ENCODE assay signal across 8 cellular contexts in the genomic region with DNA sequence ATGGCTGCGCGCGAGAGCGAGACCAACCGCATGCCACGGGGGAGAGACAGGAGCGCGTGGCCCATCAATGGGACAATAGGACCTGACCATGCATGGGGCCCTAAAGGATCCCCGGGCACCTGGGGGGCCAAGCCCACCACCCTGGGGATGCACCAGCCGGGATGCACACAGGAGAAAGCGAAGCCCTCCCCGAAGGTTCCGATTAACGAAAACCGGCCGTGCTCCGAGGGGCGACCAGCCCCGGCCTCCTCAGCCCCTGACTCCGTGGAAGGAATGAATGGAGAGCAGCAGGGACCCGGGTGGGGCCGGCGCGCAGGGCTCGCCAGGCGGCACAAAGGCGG. TPM values are rescaled to one million over a fixed set of nuclear protein-coding genes. Genes with fewer than 3 reads are reported as not detected.
A peak's percentile ranks its signal among the peaks of the same experiment; 100 is the strongest.
DNase-seq lines count a peak whose midpoint lies in the region; ATAC-seq lines count a peak whose summit lies in the region.

No MANE protein-coding gene starts in this region.

- ATAC-seq in HG02763 (IDR thresholded peaks at IDR 0.05; ENCODE audit: unreplicated experiment), result peak; percentile 18
- no peak for ATAC-seq in effector memory CD8-positive, alpha-beta T cell (replicated peaks)
- no peak for ATAC-seq in naive thymus-derived CD8-positive, alpha-beta T cell
- no peak for ATAC-seq in GM21360 (IDR thresholded peaks at IDR 0.05; ENCODE audit: unreplicated experiment)

- DNase-seq in T-helper 2 cell treated with Interferon-gamma antibody and Interleukin-4, amounts not matched to agents 5 μg/mL and 100 μg/mL, for 36 hours (ENCODE audit: low spot score), result peak; percentile 34
- DNase-seq in T-helper 2 cell (no peak), SJCRH30 (peak in 1 of 2 experiments; percentile 35), SIG-M5 treated with dmso at 0.1 percent for 504 hours (lab: John Stamatoyannopoulos, UW; ENCODE audit: unreplicated experiment) (no peak)
- DNase-seq in effector memory CD8-positive, alpha-beta T cell, result no peak
- DNase-seq in naive thymus-derived CD8-positive, alpha-beta T cell, result peak in 1 of 10 donors; percentile 10

- no peaks in the 10 kb centered on the region for H3K9me3 ChIP-seq in SJCRH30 (replicated peaks)

- peaks cover 5% of the 10 kb centered on the region for H3K36me3 ChIP-seq in SJCRH30

- H3K9me3 Mint-ChIP-seq in T-helper 2 cell treated with Interferon-gamma antibody and Interleukin-4, amounts not matched to agents 5 μg/mL and 100 μg/mL, for 36 hours, result no peaks in the 10 kb centered on the region
- H3K9me3 Mint-ChIP-seq in effector memory CD8-positive, alpha-beta T cell, result no peaks in the 10 kb centered on the region
- H3K9me3 Mint-ChIP-seq in naive thymus-derived CD8-positive, alpha-beta T cell, result no peaks in the 10 kb centered on the region

- no peaks in the 10 kb centered on the region for H3K27me3 Mint-ChIP-seq in T-helper 2 cell treated with Interferon-gamma antibody and Interleukin-4, amounts not matched to agents 5 μg/mL and 100 μg/mL, for 36 hours (ENCODE audit: low read depth)
- no peaks in the 10 kb centered on the region for H3K27me3 Mint-ChIP-seq in effector memory CD8-positive, alpha-beta T cell
- H3K27me3 Mint-ChIP-seq in naive thymus-derived CD8-positive, alpha-beta T cell, result peaks cover 0 to 2% (median 0%) of the 10 kb centered on the region in 5 donors

- peak overlapping the region; percentile 95 for H3K27ac Mint-ChIP-seq in T-helper 2 cell treated with Interferon-gamma antibody and Interleukin-4, amounts not matched to agents 5 μg/mL and 100 μg/mL, for 36 hours
- H3K27ac Mint-ChIP-seq in effector memory CD8-positive, alpha-beta T cell, result peak overlapping the region; percentile 79 to 94
- H3K27ac Mint-ChIP-seq in naive thymus-derived CD8-positive, alpha-beta T cell, result peak overlapping the region; percentile 74 to 93 (median 82)

- peaks cover 17% of the 10 kb centered on the region for H3K4me1 ChIP-seq in SJCRH30

- H3K4me1 Mint-ChIP-seq in T-helper 2 cell treated with Interferon-gamma antibody and Interleukin-4, amounts not matched to agents 5 μg/mL and 100 μg/mL, for 36 hours (ENCODE audit: low read depth), result peaks cover 34% of the 10 kb centered on the region
- peaks cover 20 to 31% of the 10 kb centered on the region in 2 donors for H3K4me1 Mint-ChIP-seq in effector memory CD8-positive, alpha-beta T cell (ENCODE audit: low read depth in 2 of 2)
- peaks cover 13 to 37% (median 34%) of the 10 kb centered on the region in 4 donors for H3K4me1 Mint-ChIP-seq in naive thymus-derived CD8-positive, alpha-beta T cell

- H3K27me3 ChIP-seq in SJCRH30, result no peaks in the 10 kb centered on the region

- peaks cover 17% of the 10 kb centered on the region for H3K36me3 Mint-ChIP-seq in T-helper 2 cell treated with Interferon-gamma antibody and Interleukin-4, amounts not matched to agents 5 μg/mL and 100 μg/mL, for 36 hours (ENCODE audit: low read depth)
- H3K36me3 Mint-ChIP-seq in effector memory CD8-positive, alpha-beta T cell (ENCODE audit: insufficient read depth), result peaks cover 33% of the 10 kb centered on the region
- H3K36me3 Mint-ChIP-seq in naive thymus-derived CD8-positive, alpha-beta T cell, result no peaks in the 10 kb centered on the region

- peak overlapping the region; percentile 97 for H3K4me3 Mint-ChIP-seq in T-helper 2 cell treated with Interferon-gamma antibody and Interleukin-4, amounts not matched to agents 5 μg/mL and 100 μg/mL, for 36 hours
- H3K4me3 Mint-ChIP-seq in effector memory CD8-positive, alpha-beta T cell, result peak overlapping the region; percentile 89 to 96
- peak overlapping the region; percentile 84 to 94 (median 92) for H3K4me3 Mint-ChIP-seq in naive thymus-derived CD8-positive, alpha-beta T cell

- peak overlapping the region; percentile 89 for H3K27ac ChIP-seq in SJCRH30

- peak overlapping the region; percentile 77 for H3K4me3 ChIP-seq in SJCRH30

- POLR2A ChIA-PET in naive thymus-derived CD8-positive, alpha-beta T cell (lab: Charles Lee), result interaction anchor here (1.0 to 2.4 kb wide), 10 partner anchors 10 to 108 kb away, joined by 3 to 19 read pairs (median 5); partner anchors contain the start of genes GGA3, MRPS7, NT5C and SUMO2

RNA-seq across cellular contexts. Expression of gene JPT1, which starts 0.5 kb away (rescaled TPM):
- 313 and 320 TPM in 2 replicates for total RNA-seq in SJCRH30 (2014; rRNA removed; shearing (Covaris generic))
- total RNA-seq in naive thymus-derived CD8-positive, alpha-beta T cell, result 10 to 100 TPM; 25.6 to 27.0 TPM
- 10 to 100 TPM; 68.6 to 76.6 (median 70.7) TPM for polyA plus RNA-seq in naive thymus-derived CD8-positive, alpha-beta T cell

RNA-seq across cellular contexts. Expression of gene NT5C, which starts 22.3 kb away (rescaled TPM):
- total RNA-seq in SJCRH30 (2014; rRNA removed; shearing (Covaris generic)), result 34.5 and 36.0 TPM in 2 replicates
- total RNA-seq in naive thymus-derived CD8-positive, alpha-beta T cell, result 10 to 100 TPM; 52.8 to 66.6 TPM
- 10 to 100 TPM; 46.0 to 53.6 (median 50.6) TPM for polyA plus RNA-seq in naive thymus-derived CD8-positive, alpha-beta T cell

RNA-seq across cellular contexts. Expression of gene SUMO2, which starts 28.9 kb away (rescaled TPM):
- total RNA-seq in SJCRH30 (2014; rRNA removed; shearing (Covaris generic)), result 433 and 472 TPM in 2 replicates
- total RNA-seq in naive thymus-derived CD8-positive, alpha-beta T cell, result 100 to 1,000 TPM; 250 to 255 TPM
- 100 to 1,000 TPM; 293 to 381 (median 325) TPM for polyA plus RNA-seq in naive thymus-derived CD8-positive, alpha-beta T cell

RNA-seq across cellular contexts. Expression of gene ARMC7, which starts 44.1 kb away (rescaled TPM):
- total RNA-seq in SJCRH30 (2014; rRNA removed; shearing (Covaris generic)), result 9.6 and 10.9 TPM in 2 replicates
- total RNA-seq in naive thymus-derived CD8-positive, alpha-beta T cell, result 10 to 100 TPM; 15.6 to 16.7 TPM
- 1 to 10 TPM; 2.7 to 3.3 (median 2.9) TPM for polyA plus RNA-seq in naive thymus-derived CD8-positive, alpha-beta T cell

RNA-seq across cellular contexts. Expression of gene NUP85, which starts 51.7 kb away (rescaled TPM):
- 95.4 and 103 TPM in 2 replicates for total RNA-seq in SJCRH30 (2014; rRNA removed; shearing (Covaris generic))
- 100 to 1,000 TPM; 150 to 155 TPM for total RNA-seq in naive thymus-derived CD8-positive, alpha-beta T cell
- 10 to 100 TPM; 17.3 to 39.4 (median 21.4) TPM for polyA plus RNA-seq in naive thymus-derived CD8-positive, alpha-beta T cell

Comparison
In these comparisons a context has a peak if more than half of its experiments do, and no peak if none do; other contexts are left out.
1. RNA of gene JPT1, which starts 0.5 kb away (total RNA-seq): 313 to 320 TPM in SJCRH30; 25.6 to 27.0 TPM in naive thymus-derived CD8-positive, alpha-beta T cell; every median in the first group is over 10 times any median in the second.
2. Peak in every context shown above with its lines, with median percentiles within 50 percentile points of each other: H3K27ac Mint-ChIP-seq and H3K4me3 Mint-ChIP-seq.